Comparison of ENCODE assay signal across 2 cellular contexts in genomic region chr11:44199298-44199697, GRCh38.
TF ChIP-seq lines count a peak whose summit lies in the region.

No MANE protein-coding gene starts in this region.

TF ChIP-seq in IMR-90, 13 proteins besides CTCF, POLR2A, EP300 and RAD21 (continued from another document):
- TF ChIP-seq ELK1 (IDR thresholded peaks at IDR 0.05; ENCODE audit: borderline replicate concordance, low read depth, low read length) (no peak), MAFK (IDR thresholded peaks at IDR 0.05; ENCODE audit: low read depth, low read length) (no peak), RFX5 (IDR thresholded peaks at IDR 0.05; ENCODE audit: low read depth, low read length) (no peak), MAZ (IDR thresholded peaks at IDR 0.05; ENCODE audit: borderline replicate concordance, low read depth, low read length) (no peak), CHD1 (IDR thresholded peaks at IDR 0.05; ENCODE audit: low read depth, low read length) (no peak), RCOR1 (IDR thresholded peaks at IDR 0.05; ENCODE audit: insufficient replicate concordance, low read length) (no peak), FOS (IDR thresholded peaks at IDR 0.05; ENCODE audit: low read depth, low read length) (no peak), BHLHE40 (IDR thresholded peaks at IDR 0.05; ENCODE audit: low read depth, low read length) (no peak), MXI1 (IDR thresholded peaks at IDR 0.05; ENCODE audit: borderline replicate concordance, low read depth, low read length) (no peak), CEBPB (IDR thresholded peaks at IDR 0.05; ENCODE audit: low read depth, low read length) (no peak), SMC3 (IDR thresholded peaks at IDR 0.05; ENCODE audit: low read depth, low read length) (no peak), USF2 (IDR thresholded peaks at IDR 0.05; ENCODE audit: low read depth, low read length) (no peak)

TF ChIP-seq in SK-N-SH, 30 proteins besides CTCF, POLR2A, EP300 and RAD21 (continued from another document):
- TF ChIP-seq PBX3 (IDR thresholded peaks at IDR 0.05) (no peak), USF2 (IDR thresholded peaks at IDR 0.05; ENCODE audit: borderline replicate concordance, low read depth, low read length) (no peak), TEAD4 (IDR thresholded peaks at IDR 0.05; ENCODE audit: borderline replicate concordance, insufficient read depth) (no peak), SIN3A (IDR thresholded peaks at IDR 0.05; ENCODE audit: borderline replicate concordance, low read depth, low read length) (no peak), MEF2A (IDR thresholded peaks at IDR 0.05; ENCODE audit: borderline replicate concordance, low read depth) (no peak), ZBTB33 (IDR thresholded peaks at IDR 0.05; ENCODE audit: borderline replicate concordance, low read depth) (no peak), EZH2phosphoT487 (IDR thresholded peaks at IDR 0.05; ENCODE audit: borderline replicate concordance, low read depth) (no peak), MAX (IDR thresholded peaks at IDR 0.05; ENCODE audit: low read depth) (no peak)
TF ChIP-seq in SK-N-SH: peak in this region for 0.
